Comparison of ENCODE assay signal across 14 cellular contexts in genomic region chr1:111750856-111751255, GRCh38. TPM values are rescaled to one million over a fixed set of nuclear protein-coding genes. Genes with fewer than 3 reads are reported as not detected.
DNase-seq lines count a peak whose midpoint lies in the region; ATAC-seq and TF ChIP-seq lines count a peak whose summit lies in the region.
"Had no signal": no experiment of that assay in that cellular context is flagged by ENCODE, and none has a peak within 500 bp of the region (broad histone marks: within the 10 kb centered on the region; RNA-seq: fewer than 3 reads in every experiment).

No MANE protein-coding gene starts in this region.

- no peaks in the 10 kb centered on the region for H3K36me3 Mint-ChIP-seq in naive B cell
- H3K36me3 Mint-ChIP-seq: CD4-positive, CD25-positive, alpha-beta regulatory T cell had no signal

- no peaks in the 10 kb centered on the region for H4K20me1 ChIP-seq in OCI-LY7 (ENCODE audit: insufficient read depth, low read length)
- H4K20me1 ChIP-seq: BLaER1 had no signal

- H3K27ac ChIP-seq in OCI-LY7 (ENCODE audit: low read depth, low read length, poor library complexity, severe bottlenecking) (peak overlapping the region; percentile 81), sigmoid colon (peak overlapping the region in 3 of 4 donors; percentile 44 to 59 (median 59))
- H3K27ac ChIP-seq: BLaER1, GM23248 had no signal

- peaks cover 0 to 4% (median 0%) of the 10 kb centered on the region in 7 donors for H3K9me3 Mint-ChIP-seq in naive B cell
- H3K9me3 Mint-ChIP-seq: CD4-positive, CD25-positive, alpha-beta regulatory T cell had no signal

- ATAC-seq in naive B cell (ENCODE audit: low read depth in 2 of 2) (no peak), GM19351 (IDR thresholded peaks at IDR 0.05; ENCODE audit: unreplicated experiment) (no peak), HG03095 (IDR thresholded peaks at IDR 0.05; ENCODE audit: unreplicated experiment) (no peak)

- peaks cover 9 to 18% (median 16%) of the 10 kb centered on the region in 3 donors for H3K4me1 Mint-ChIP-seq in naive B cell

- POLR2A ChIA-PET in OCI-LY7 (lab: Charles Lee): interaction anchor here (0.7 to 3.4 kb wide), 11 partner anchors 10 to 282 kb away, joined by 3 to 26 read pairs (median 4); partner anchors contain the start of genes ADORA3, INKA2 and TMIGD3

- CTCF ChIA-PET in OCI-LY7 (lab: Charles Lee; ENCODE audit: unreplicated experiment): interaction anchor here (1.0 to 2.1 kb wide), 4 partner anchors 12 to 243 kb away, joined by 3 to 13 read pairs (median 4); partner anchors contain the start of gene INKA2

- TF ChIP-seq CTCF in OCI-LY7 (conservative IDR thresholded peaks at IDR 0.05; ENCODE audit: low read length) (no peak), sigmoid colon (IDR thresholded peaks at IDR 0.05) (no peak)

- H3K27me3 ChIP-seq in sigmoid colon: no peaks in the 10 kb centered on the region
- H3K27me3 ChIP-seq: BLaER1 had no signal

- no peaks in the 10 kb centered on the region for H3K9me2 ChIP-seq in OCI-LY7 (ENCODE audit: insufficient read depth, low read length)

- TF ChIP-seq POLR2A in sigmoid colon (IDR thresholded peaks at IDR 0.05): no peak

- H3K36me3 ChIP-seq in OCI-LY7 (ENCODE audit: insufficient read depth, low read length) (no peaks in the 10 kb centered on the region), sigmoid colon (no peaks in the 10 kb centered on the region)
- H3K36me3 ChIP-seq: BLaER1 had no signal

- no TSS peak for BruUV-seq in OCI-LY7 (replicated peaks; lab: Mats Ljungman, UMichigan)

- no peak for TF ChIP-seq EP300 in sigmoid colon (IDR thresholded peaks at IDR 0.05)

- peaks cover 19% of the 10 kb centered on the region; the same call in 1 of the 2 replicates for H3K79me2 ChIP-seq in OCI-LY7 (ENCODE audit: insufficient read depth, low read depth, low read length)

- H2AFZ ChIP-seq in OCI-LY7 (ENCODE audit: low read length): peak overlapping the region; percentile 26; the same call in 1 of the 2 replicates
- H2AFZ ChIP-seq: GM23248 had no signal

- peak overlapping the region; percentile 85; the same call in 1 of the 2 replicates for H3K4me2 ChIP-seq in OCI-LY7 (ENCODE audit: low read length)
- H3K4me2 ChIP-seq: BLaER1 had no signal

- H3K4me1 ChIP-seq in OCI-LY7 (ENCODE audit: insufficient read depth, low read length, poor library complexity, severe bottlenecking) (peaks cover 68% of the 10 kb centered on the region), sigmoid colon (peaks cover 0 to 57% (median 34%) of the 10 kb centered on the region in 4 donors)

- DNase-seq in activated CD8-positive, alpha-beta memory T cell treated with anti-CD3 and anti-CD28 coated beads for 24 hours: peak; percentile 38
- DNase-seq in activated CD8-positive, alpha-beta memory T cell treated with anti-CD3 and anti-CD28 coated beads, Interleukin-2, amount 50 U/mL, for 4 hours: no peak
- no peak for DNase-seq in OCI-LY7 (ENCODE audit: low spot score)
- DNase-seq in naive B cell: no peak
- no peak for DNase-seq in sigmoid colon
- DNase-seq in foreskin melanocyte: no peak
- DNase-seq: 8988T; AML-193; CD4-positive, CD25-positive, alpha-beta regulatory T cell; DMS 273 treated with DMSO at 0.1 percent for 48 hours; GM23248 had no signal

- H3K4me3 ChIP-seq in OCI-LY7 (ENCODE audit: low read depth, low read length, poor library complexity, severe bottlenecking) (no peak overlapping the region), sigmoid colon (no peak overlapping the region)
- H3K4me3 ChIP-seq: BLaER1, GM23248 had no signal

- no peaks in the 10 kb centered on the region for H3K9me3 ChIP-seq in OCI-LY7 (ENCODE audit: low read length)
- H3K9me3 ChIP-seq in sigmoid colon: no peaks in the 10 kb centered on the region
- H3K9me3 ChIP-seq: BLaER1 had no signal

- WGBS in sigmoid colon, 2 donors: 79 to 88% methylated on average over 2 of the region's 2 CpGs

- intact Hi-C loops in OCI-LY7 (cut with micrococcal nuclease; ENCODE audit: unreplicated experiment): loop anchor here (10.0 kb wide), 3 partner anchors 126 to 1116 kb away; no protein-coding TSS in a partner anchor
- intact Hi-C loops in sigmoid colon (cut with DNase I): no loop called here

- H3K27me3 Mint-ChIP-seq in naive B cell: no peaks in the 10 kb centered on the region

- peak overlapping the region in 5 of 6 donors; percentile 2 to 90 (median 30) for H3K27ac Mint-ChIP-seq in naive B cell
- H3K27ac Mint-ChIP-seq: CD4-positive, CD25-positive, alpha-beta regulatory T cell had no signal

- H3K4me3 Mint-ChIP-seq in naive B cell: peak overlapping the region in 1 of 8 donors; percentile 12
- H3K4me3 Mint-ChIP-seq: CD4-positive, CD25-positive, alpha-beta regulatory T cell had no signal

RNA-seq across cellular contexts. Expression of gene DDX20, which starts 4.8 kb away (rescaled TPM):
- total RNA-seq in OCI-LY7 (2014; rRNA removed; shearing (Covaris generic)): 28.8 and 32.9 TPM in 2 replicates
- 23.0 and 30.0 TPM in 2 replicates for total RNA-seq in OCI-LY7 (2022)
- polyA plus RNA-seq in naive B cell (ENCODE audit: low read depth in 6 of 6): 10 to 100 TPM in 5 of 6 donors, 1 to 10 TPM in 1; 7.5 to 15.7 (median 11.5) TPM
- 10 to 100 TPM; 18.7 to 30.9 (median 22.9) TPM for total RNA-seq in sigmoid colon
- 1 to 10 TPM; 2.3 to 6.1 (median 2.4) TPM for polyA plus RNA-seq in sigmoid colon

RNA-seq across cellular contexts. Expression of gene INKA2, which starts 11.7 kb away (rescaled TPM):
- total RNA-seq in OCI-LY7 (2014; rRNA removed; shearing (Covaris generic)): 3.9 and 4.1 TPM in 2 replicates
- total RNA-seq in OCI-LY7 (2022) (10.8 and 12.2 TPM in 2 replicates), sigmoid colon (1 to 10 TPM; 2.8 to 5.4 (median 4.4) TPM)
- polyA plus RNA-seq in naive B cell (ENCODE audit: low read depth in 6 of 6) (under 1 TPM in 5 of 6 donors, not detected in 1; 0.28 to 0.86 (median 0.40) TPM), sigmoid colon (1 to 10 TPM; 1.2 to 3.0 (median 2.1) TPM)
- total RNA-seq: CD4-positive, CD25-positive, alpha-beta regulatory T cell had no signal
